Comparison of ENCODE assay signal across 7 cellular contexts in genomic region chr1:7942701-7943029, GRCh38. TPM values are rescaled to one million over a fixed set of nuclear protein-coding genes. Genes with fewer than 3 reads are reported as not detected.
DNase-seq lines count a peak whose midpoint lies in the region; ATAC-seq and TF ChIP-seq lines count a peak whose summit lies in the region.

No MANE protein-coding gene starts in this region.

- peaks cover 14% of the 10 kb centered on the region for H3K4me1 Mint-ChIP-seq in GM23338
- peaks cover 9% of the 10 kb centered on the region for H3K4me1 Mint-ChIP-seq in glutamatergic neuron (ENCODE audit: low read depth, unreplicated experiment)

- no peaks in the 10 kb centered on the region for H3K9me3 ChIP-seq in spleen
- H3K9me3 ChIP-seq in MM.1S (replicated peaks; ENCODE audit: insufficient read depth, low read length) = no peaks in the 10 kb centered on the region

- intact Hi-C loops in spleen (cut with DNase I; ENCODE audit: low total_unique reads) = no loop called here

- no peak for TF ChIP-seq POLR2A in spleen (IDR thresholded peaks at IDR 0.05)

- TF ChIP-seq CTCF in GM23338 (conservative IDR thresholded peaks at IDR 0.05; ENCODE audit: low read depth in 2 of 2) = no peak
- no peak for TF ChIP-seq CTCF in glutamatergic neuron (IDR thresholded peaks at IDR 0.05; ENCODE audit: partially characterized antibody, unreplicated experiment)
- TF ChIP-seq CTCF in spleen (IDR thresholded peaks at IDR 0.05 in 8 of 11, conservative IDR thresholded peaks at IDR 0.05 in 3 of 11) = no peak
- TF ChIP-seq CTCF in MM.1S (IDR thresholded peaks at IDR 0.05; ENCODE audit: low read length) = no peak

- WGBS in spleen, 5 donors = 23 to 45% (median 34%) methylated on average over 5 of the region's 5 CpGs

- H3K27me3 ChIP-seq in GM23338 (ENCODE audit: insufficient read depth) (peaks cover 47% of the 10 kb centered on the region), spleen (replicated peaks in 1 of 7) (peaks cover 0 to 31% (median 3%) of the 10 kb centered on the region in 7 donors), MM.1S (replicated peaks; ENCODE audit: insufficient read depth, low read length) (peaks cover 75% of the 10 kb centered on the region)

- H4K20me1 ChIP-seq in GM23338 (replicated peaks; ENCODE audit: insufficient read depth) (no peaks in the 10 kb centered on the region), MM.1S (ENCODE audit: insufficient read depth, low read length) (no peaks in the 10 kb centered on the region)

- H3K79me2 ChIP-seq in GM23338 (replicated peaks; ENCODE audit: insufficient read depth) (no peaks in the 10 kb centered on the region), MM.1S (ENCODE audit: low read length) (no peaks in the 10 kb centered on the region)

- H3K9me2 ChIP-seq in GM23338 (ENCODE audit: insufficient read depth) (no peaks in the 10 kb centered on the region; the same call in 1 of the 2 replicates), MM.1S (replicated peaks; ENCODE audit: insufficient read depth, low read length) (no peaks in the 10 kb centered on the region)

- peaks cover 29% of the 10 kb centered on the region for H3K27me3 Mint-ChIP-seq in GM23338 (ENCODE audit: insufficient read depth, low read depth, poor library complexity)
- peaks cover 16% of the 10 kb centered on the region for H3K27me3 Mint-ChIP-seq in glutamatergic neuron (ENCODE audit: unreplicated experiment)

- no peak for ATAC-seq in GM23338
- ATAC-seq in HG02970 (IDR thresholded peaks at IDR 0.05; ENCODE audit: low FRiP score, unreplicated experiment) = no peak

- H3K4me3 ChIP-seq in GM23338 = peak overlapping the region; percentile 35; the same call in 1 of the 2 replicates
- peak overlapping the region in 7 of 8 donors; percentile 15 to 61 (median 28) for H3K4me3 ChIP-seq in spleen
- no peak overlapping the region for H3K4me3 ChIP-seq in MM.1S (ENCODE audit: low read length)

- no peaks in the 10 kb centered on the region for H3K36me3 ChIP-seq in GM23338 (ENCODE audit: insufficient read depth)
- no peaks in the 10 kb centered on the region for H3K36me3 ChIP-seq in spleen
- no peaks in the 10 kb centered on the region for H3K36me3 ChIP-seq in MM.1S (replicated peaks; ENCODE audit: insufficient read depth, low read length)

- H3K4me3 Mint-ChIP-seq in GM23338 (peak overlapping the region; percentile 54), glutamatergic neuron (ENCODE audit: unreplicated experiment) (peak overlapping the region; percentile 86)

- no peak overlapping the region for H3K9ac ChIP-seq in MM.1S (ENCODE audit: low read length)

- peak overlapping the region; percentile 71 for H3K4me2 ChIP-seq in GM23338
- no peak overlapping the region for H3K4me2 ChIP-seq in MM.1S (ENCODE audit: low read depth, low read length)

- H2AFZ ChIP-seq in GM23338 (peak overlapping the region; percentile 96), MM.1S (ENCODE audit: low read length) (no peak overlapping the region)

- H3K27ac ChIP-seq in GM23338 (ENCODE audit: low read depth) (no peak overlapping the region), spleen (peak overlapping the region; percentile 28 to 94 (median 80)), MM.1S (ENCODE audit: low read length) (no peak overlapping the region)

- H3K36me3 Mint-ChIP-seq in GM23338 (ENCODE audit: low read depth) (no peaks in the 10 kb centered on the region; the same call in 2 of the 3 replicates), glutamatergic neuron (ENCODE audit: unreplicated experiment) (no peaks in the 10 kb centered on the region)

- DNase-seq in GM23338 (ENCODE audit: low spot score) = no peak
- peak; percentile 92 for DNase-seq in SKM-1 (lab: John Stamatoyannopoulos, UW; ENCODE audit: unreplicated experiment)
- no peak for DNase-seq in glutamatergic neuron
- no peak for DNase-seq in spleen
- DNase-seq in cerebellar cortex (ENCODE audit: low spot score) = no peak
- DNase-seq in MM.1S = no peak

- H3K27ac Mint-ChIP-seq in GM23338 = no peak overlapping the region
- peak overlapping the region; percentile 67 for H3K27ac Mint-ChIP-seq in glutamatergic neuron (ENCODE audit: unreplicated experiment)

- peaks cover 7% of the 10 kb centered on the region; the same call in 1 of the 2 replicates for H3F3A ChIP-seq in GM23338 (replicated peaks; ENCODE audit: low read depth)
- H3F3A ChIP-seq in MM.1S (ENCODE audit: insufficient read depth, low read length) = no peaks in the 10 kb centered on the region

- H3K9me3 Mint-ChIP-seq in GM23338 (peaks cover 5% of the 10 kb centered on the region; the same call in 1 of the 3 replicates), glutamatergic neuron (ENCODE audit: unreplicated experiment) (peaks cover 3% of the 10 kb centered on the region)

- H3K4me1 ChIP-seq in GM23338 (ENCODE audit: insufficient read depth) (peaks cover 3% of the 10 kb centered on the region; the same call in 1 of the 2 replicates), spleen (peaks cover 12 to 62% (median 38%) of the 10 kb centered on the region in 6 donors), MM.1S (ENCODE audit: low read length) (no peaks in the 10 kb centered on the region)

TF ChIP-seq in GM23338, 12 proteins besides CTCF, POLR2A, EP300 and RAD21 (continues in another document):
- TF ChIP-seq ZNF331 (CRISPR knock-in tag; IDR thresholded peaks at IDR 0.05; ENCODE audit: low read depth) (no peak), POLR2AphosphoS5 (IDR thresholded peaks at IDR 0.05; ENCODE audit: low read depth) (no peak), REST (IDR thresholded peaks at IDR 0.05; ENCODE audit: unreplicated experiment) (no peak), EZH2 (IDR thresholded peaks at IDR 0.05; ENCODE audit: low read depth, unreplicated experiment) (no peak), STAT1 (IDR thresholded peaks at IDR 0.05; ENCODE audit: unreplicated experiment) (no peak), CREB1 (CRISPR knock-in tag; IDR thresholded peaks at IDR 0.05; ENCODE audit: low read depth) (no peak), EZH2phosphoT487 (IDR thresholded peaks at IDR 0.05; ENCODE audit: unreplicated experiment) (no peak), NANOG (IDR thresholded peaks at IDR 0.05; ENCODE audit: borderline replicate concordance) (no peak)

RNA-seq across cellular contexts. Expression of gene TNFRSF9, which starts 2.0 kb away (rescaled TPM):
- total RNA-seq in GM23338 (2014; rRNA removed; shearing (Covaris generic)) = not detected in 2 replicates
- polyA plus RNA-seq in GM23338 (2016; fragmentation: Nextera tagmentation; extraction: Ambion mirVana) = not detected in 2 replicates
- total RNA-seq in glutamatergic neuron (ENCODE audit: unreplicated experiment) = 0.15 TPM
- 10 to 100 TPM in 1 of 7 donors, 1 to 10 TPM in 6; 2.5 to 11.7 (median 3.3) TPM for total RNA-seq in spleen
- 1 to 10 TPM; 2.2 to 6.3 (median 4.0) TPM for polyA plus RNA-seq in spleen

RNA-seq across cellular contexts. Expression of gene PARK7, which starts 18.8 kb away (rescaled TPM):
- total RNA-seq in GM23338 (2014; rRNA removed; shearing (Covaris generic)) = 178 and 184 TPM in 2 replicates
- polyA plus RNA-seq in GM23338 (2016; fragmentation: Nextera tagmentation; extraction: Ambion mirVana) = 592 and 679 TPM in 2 replicates
- 196 TPM for total RNA-seq in glutamatergic neuron (ENCODE audit: unreplicated experiment)
- total RNA-seq in spleen = 100 to 1,000 TPM in 6 of 7 donors, 10 to 100 TPM in 1; 93.5 to 183 (median 160) TPM
- 100 to 1,000 TPM; 274 to 370 (median 289) TPM for polyA plus RNA-seq in spleen

Comparison
In these comparisons a context has a peak if more than half of its experiments do, and no peak if none do; other contexts are left out.
1. H3K27ac ChIP-seq: peak in spleen (8 of 8); none in GM23338 (single experiment) and MM.1S (single experiment).